ENCODE assay signal across 3 cellular contexts in the genomic region with DNA sequence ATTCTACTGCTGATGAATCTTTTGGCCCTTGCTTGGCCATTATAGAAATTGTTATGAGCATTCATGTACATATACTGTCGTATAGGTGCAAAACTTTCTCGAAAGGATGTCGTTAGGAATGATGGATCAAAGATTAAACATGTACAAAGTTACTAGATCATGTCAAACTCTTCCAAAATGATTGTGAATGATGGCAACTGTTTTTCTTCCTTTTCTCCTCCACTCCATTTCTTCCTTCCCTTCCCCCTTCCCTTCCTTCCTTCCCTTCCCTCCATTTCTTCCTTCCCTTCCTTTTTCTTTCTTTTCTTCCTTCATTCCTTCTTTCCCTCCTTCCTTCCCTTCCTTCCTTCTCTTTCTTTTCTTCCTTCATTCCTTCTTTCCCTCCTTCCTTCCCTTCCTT.
TF ChIP-seq lines count a peak whose summit lies in the region.

No MANE protein-coding gene starts in this region.

TF ChIP-seq in HepG2, 621 proteins besides CTCF, POLR2A, EP300 and RAD21:
- TF ChIP-seq HNRNPK (IDR thresholded peaks at IDR 0.05; ENCODE audit: low read depth, low read length, poor library complexity, severe bottlenecking), result peak; percentile 62
- TF ChIP-seq FOXA1 (IDR thresholded peaks at IDR 0.05), result peak; percentile 31; the same call in 1 of the 2 replicates
- no peak for TF ChIP-seq FOXA1 (CRISPR knock-in tag; IDR thresholded peaks at IDR 0.05)
- no peak for TF ChIP-seq ZSCAN25 (CRISPR knock-in tag; IDR thresholded peaks at IDR 0.05)

TF ChIP-seq in WTC11, 78 proteins besides CTCF, POLR2A, EP300 and RAD21:
- TF ChIP-seq, protein P1, sequence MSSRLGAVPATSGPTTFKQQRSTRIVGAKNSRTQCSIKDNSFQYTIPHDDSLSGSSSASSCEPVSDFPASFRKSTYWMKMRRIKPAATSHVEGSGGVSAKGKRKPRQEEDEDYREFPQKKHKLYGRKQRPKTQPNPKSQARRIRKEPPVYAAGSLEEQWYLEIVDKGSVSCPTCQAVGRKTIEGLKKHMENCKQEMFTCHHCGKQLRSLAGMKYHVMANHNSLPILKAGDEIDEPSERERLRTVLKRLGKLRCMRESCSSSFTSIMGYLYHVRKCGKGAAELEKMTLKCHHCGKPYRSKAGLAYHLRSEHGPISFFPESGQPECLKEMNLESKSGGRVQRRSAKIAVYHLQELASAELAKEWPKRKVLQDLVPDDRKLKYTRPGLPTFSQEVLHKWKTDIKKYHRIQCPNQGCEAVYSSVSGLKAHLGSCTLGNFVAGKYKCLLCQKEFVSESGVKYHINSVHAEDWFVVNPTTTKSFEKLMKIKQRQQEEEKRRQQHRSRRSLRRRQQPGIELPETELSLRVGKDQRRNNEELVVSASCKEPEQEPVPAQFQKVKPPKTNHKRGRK (CRISPR knock-in tag; IDR thresholded peaks at IDR 0.05; ENCODE audit: borderline replicate concordance), result 0 out of 2 replicates have a peak, but pooled peaks have one; percentile 61
- TF ChIP-seq, protein P2, sequence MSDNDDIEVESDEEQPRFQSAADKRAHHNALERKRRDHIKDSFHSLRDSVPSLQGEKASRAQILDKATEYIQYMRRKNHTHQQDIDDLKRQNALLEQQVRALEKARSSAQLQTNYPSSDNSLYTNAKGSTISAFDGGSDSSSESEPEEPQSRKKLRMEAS (CRISPR knock-in tag; IDR thresholded peaks at IDR 0.05), result no peak

TF ChIP-seq in K562, 482 proteins besides CTCF, POLR2A, EP300 and RAD21:
- TF ChIP-seq CHD1 (IDR thresholded peaks at IDR 0.05; ENCODE audit: low read length) (no peak), ZFP36 (IDR thresholded peaks at IDR 0.05; ENCODE audit: low read depth, low read length, partially characterized antibody) (no peak), OTX1 (CRISPR knock-in tag; IDR thresholded peaks at IDR 0.05) (0 out of 2 replicates have a peak, but pooled peaks have one; percentile 15), RFX1 (IDR thresholded peaks at IDR 0.05) (no peak), NCOA4 (IDR thresholded peaks at IDR 0.05; ENCODE audit: partially characterized antibody) (no peak), ZNF41 (CRISPR knock-in tag; conservative IDR thresholded peaks at IDR 0.05) (no peak), YBX1 (IDR thresholded peaks at IDR 0.05) (no peak)
- TF ChIP-seq, protein P2 (CRISPR knock-in tag; IDR thresholded peaks at IDR 0.05), result no peak
